ENCODE assay signal across 9 cellular contexts in genomic region chr12:104055686-104056388, GRCh38. TPM values are rescaled to one million over a fixed set of nuclear protein-coding genes. Genes with fewer than 3 reads are reported as not detected.
DNase-seq lines count a peak whose midpoint lies in the region; ATAC-seq and TF ChIP-seq lines count a peak whose summit lies in the region.
"Had no signal": no experiment of that assay in that cellular context is flagged by ENCODE, and none has a peak within 500 bp of the region (broad histone marks: within the 10 kb centered on the region; RNA-seq: fewer than 3 reads in every experiment).

No MANE protein-coding gene starts in this region.

- ATAC-seq in left ventricle myocardium superior (peak; percentile 96), T-helper 17 cell (no peak)

- H3K36me3 ChIP-seq in WERI-Rb-1 = no peaks in the 10 kb centered on the region
- no peaks in the 10 kb centered on the region for H3K36me3 ChIP-seq in uterus
- H3K36me3 ChIP-seq: neural progenitor cell had no signal

- H3K4me3 Mint-ChIP-seq in T-helper 17 cell = no peak overlapping the region
- H3K4me3 Mint-ChIP-seq: neural progenitor cell had no signal

- DNase-seq in NCI-H146 (lab: John Stamatoyannopoulos, UW) (peak; percentile 82), WERI-Rb-1 (peak; percentile 76), left ventricle myocardium superior (peak; percentile 80), uterus (peak; percentile 49 to 79), iPS-NIHi7 (ENCODE audit: extremely low spot score) (no peak), T-helper 17 cell (no peak)
- DNase-seq in activated CD4-positive, alpha-beta T cell treated with anti-CD3 and anti-CD28 coated beads, Interleukin-2, amount 50 U/mL, for 1 hour = no peak
- DNase-seq: activated effector memory CD4-positive, alpha-beta T cell treated with Interleukin-2 at 50 U/mL for 16 hours had no signal

- intact Hi-C loops in left ventricle myocardium superior (cut with micrococcal nuclease) (no loop called here), uterus (cut with DNase I; ENCODE audit: low total_unique reads) (loop anchor here (5.0 kb wide), 1 partner anchor 89 kb away; the partner anchor contains the start of gene TDG)

- H3K27me3 Mint-ChIP-seq in T-helper 17 cell = peaks cover 57% of the 10 kb centered on the region

- no peaks in the 10 kb centered on the region for H3K27me3 ChIP-seq in WERI-Rb-1 (ENCODE audit: insufficient read depth, low read depth, severe bottlenecking)
- no peaks in the 10 kb centered on the region for H3K27me3 ChIP-seq in uterus

- H3K27ac ChIP-seq in WERI-Rb-1 (peak overlapping the region; percentile 65), uterus (peak overlapping the region in 1 of 2 donors; percentile 68)
- H3K27ac ChIP-seq: neural progenitor cell had no signal

- no peaks in the 10 kb centered on the region for H3K4me1 ChIP-seq in uterus

- H3K27ac Mint-ChIP-seq in T-helper 17 cell = no peak overlapping the region
- H3K27ac Mint-ChIP-seq: neural progenitor cell had no signal

- H3K4me3 ChIP-seq in WERI-Rb-1 (ENCODE audit: low read depth, low read length) (no peak overlapping the region), uterus (no peak overlapping the region)
- H3K4me3 ChIP-seq: neural progenitor cell had no signal

- TF ChIP-seq POLR2A in uterus (IDR thresholded peaks at IDR 0.05) = no peak

- peaks cover 3% of the 10 kb centered on the region for H3K4me1 Mint-ChIP-seq in T-helper 17 cell
- H3K4me1 Mint-ChIP-seq: neural progenitor cell had no signal

- TF ChIP-seq CTCF in WERI-Rb-1 (IDR thresholded peaks at IDR 0.05; ENCODE audit: low read depth, low read length) (no peak), uterus (IDR thresholded peaks at IDR 0.05) (no peak)

- peaks cover 6% of the 10 kb centered on the region for H3K36me3 Mint-ChIP-seq in T-helper 17 cell (ENCODE audit: low read depth)

- H3K9me3 ChIP-seq in WERI-Rb-1 (ENCODE audit: severe bottlenecking) (no peaks in the 10 kb centered on the region), uterus (no peaks in the 10 kb centered on the region), T-helper 17 cell (ENCODE audit: control insufficient read depth, low read length, poor library complexity, severe bottlenecking) (no peaks in the 10 kb centered on the region)

RNA-seq across cellular contexts. Expression of gene GLT8D2, which starts 5.8 kb away (rescaled TPM):
- total RNA-seq in left ventricle myocardium superior = 6.0 TPM
- 10 to 100 TPM in 3 of 4 donors, 1 to 10 TPM in 1; 2.6 to 93.0 (median 17.7) TPM for total RNA-seq in uterus
- total RNA-seq in T-helper 17 cell = not detected

RNA-seq across cellular contexts. Expression of gene HCFC2, which starts 8.5 kb away (rescaled TPM):
- 9.4 TPM for total RNA-seq in left ventricle myocardium superior
- total RNA-seq in uterus = 10 to 100 TPM in 3 of 4 donors, 1 to 10 TPM in 1; 10.0 to 61.0 (median 29.1) TPM
- total RNA-seq in T-helper 17 cell = 10 to 100 TPM; 13.9 to 15.2 TPM

Comparison
In these comparisons a context has a peak if more than half of its experiments do, and no peak if none do; other contexts are left out.
1. DNase-seq: peak in NCI-H146 (single experiment), WERI-Rb-1 (single experiment), left ventricle myocardium superior (single experiment) and uterus (2 of 2); none in iPS-NIHi7 (single experiment), T-helper 17 cell (0 of 3) and activated CD4-positive, alpha-beta T cell treated with anti-CD3 and anti-CD28 coated beads, Interleukin-2, amount 50 U/mL, for 1 hour (single experiment).